Comparison of ENCODE assay signal across 8 cellular contexts in the genomic region with DNA sequence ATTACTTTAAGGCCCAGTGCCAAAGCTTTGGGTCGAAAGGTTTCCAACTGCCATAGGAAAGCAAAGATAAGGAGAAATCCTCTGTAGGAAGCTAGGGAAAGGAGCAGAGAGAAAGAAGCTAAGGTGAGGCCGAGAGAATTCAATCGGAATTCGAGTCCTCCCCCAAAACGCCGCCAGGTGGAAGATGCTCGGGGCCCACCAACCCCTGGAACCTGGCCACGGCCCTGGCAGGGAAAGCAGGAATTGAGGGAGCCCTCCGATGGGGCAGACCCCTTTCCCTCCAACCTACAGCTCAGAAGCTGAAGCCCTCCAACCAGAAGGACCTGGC. TPM values are rescaled to one million over a fixed set of nuclear protein-coding genes. Genes with fewer than 3 reads are reported as not detected.
DNase-seq lines count a peak whose midpoint lies in the region; ATAC-seq, FAIRE-seq and TF ChIP-seq lines count a peak whose summit lies in the region.

No MANE protein-coding gene starts in this region.

- H3K36me3 ChIP-seq in H7 (replicated peaks; ENCODE audit: control insufficient read depth, insufficient read depth, low read length): no peaks in the 10 kb centered on the region

- TF ChIP-seq CTCF in AG10803 (conservative IDR thresholded peaks at IDR 0.05; ENCODE audit: low read length) (peak; percentile 12; the same call in 1 of the 2 replicates), activated B cell treated with CpG ODN at 0.5 μM for 24 hours (IDR thresholded peaks at IDR 0.05) (no peak), fibroblast of villous mesenchyme (IDR thresholded peaks at IDR 0.05; ENCODE audit: insufficient read depth, low read depth, low read length) (peak; percentile 4)

- H3K9me3 Mint-ChIP-seq in activated B cell treated with CpG ODN at 0.5 μM for 24 hours: no peaks in the 10 kb centered on the region

- peaks cover 71% of the 10 kb centered on the region for H3K4me1 Mint-ChIP-seq in activated B cell treated with CpG ODN at 0.5 μM for 24 hours

- intact Hi-C loops in activated B cell treated with CpG ODN at 0.5 μM for 24 hours (cut with micrococcal nuclease): loop anchor here (1.0 to 10.0 kb wide), 5 partner anchors 47 to 1933 kb away; a partner anchor contains a TSS

- TF ChIP-seq POLR2A in H54 (IDR thresholded peaks at IDR 0.05; ENCODE audit: low read depth, low read length): no peak

- FAIRE-seq in H54 (lab: Jason Lieb, UNC): no peak

- peaks cover 14% of the 10 kb centered on the region for H3K36me3 Mint-ChIP-seq in activated B cell treated with CpG ODN at 0.5 μM for 24 hours (ENCODE audit: low read depth)

- DNase-seq in AG10803 (ENCODE audit: low read depth) (no peak), H7 (peak; percentile 83), activated B cell treated with CpG ODN at 0.5 μM for 24 hours (no peak), fibroblast of villous mesenchyme (ENCODE audit: low read depth) (no peak), skeletal muscle cell (ENCODE audit: low read depth) (no peak), H54 (ENCODE audit: insufficient read length, low spot score) (no peak), NCI-H2081 treated with DMSO at 0.1 percent for 48 hours (lab: John Stamatoyannopoulos, UW) (no peak), inferior parietal cortex (ENCODE audit: extremely low spot score) (no peak)

- peak overlapping the region; percentile 94 for H3K4me3 Mint-ChIP-seq in activated B cell treated with CpG ODN at 0.5 μM for 24 hours

- H3K4me3 ChIP-seq in AG10803 (ENCODE audit: low read length) (peak overlapping the region; percentile 92), H7 (ENCODE audit: insufficient read depth, low read depth, low read length) (peak overlapping the region; percentile 89), fibroblast of villous mesenchyme (ENCODE audit: low read depth, low read length) (peak overlapping the region; percentile 75), skeletal muscle cell (ENCODE audit: low read depth, low read length) (peak overlapping the region; percentile 93)

- H3K27ac Mint-ChIP-seq in activated B cell treated with CpG ODN at 0.5 μM for 24 hours: peak overlapping the region; percentile 91

- no peaks in the 10 kb centered on the region for H3K27me3 Mint-ChIP-seq in activated B cell treated with CpG ODN at 0.5 μM for 24 hours

- POLR2A ChIA-PET in activated B cell treated with CpG ODN at 0.5 μM for 24 hours (lab: Charles Lee): interaction anchor here (0.5 to 3.6 kb wide), 8 partner anchors 16 to 1324 kb away, joined by 3 to 37 read pairs (median 4); a partner anchor contains a TSS

- ATAC-seq in activated B cell treated with CpG ODN at 0.5 μM for 24 hours (ENCODE audit: low read depth): no peak

- CTCF ChIA-PET in activated B cell treated with CpG ODN at 0.5 μM for 24 hours (lab: Charles Lee): interaction anchor here (1.1 to 1.8 kb wide), 2 partner anchors 21 to 286 kb away, joined by 3 to 7 read pairs; a partner anchor contains a TSS

- H3K27me3 ChIP-seq in H7 (ENCODE audit: control insufficient read depth, insufficient read depth, low read length): no peaks in the 10 kb centered on the region

RNA-seq across cellular contexts. Expression of a gene that starts 0.5 kb away (rescaled TPM):
- 64.2 and 73.3 TPM in 2 replicates for total RNA-seq in H7 (2014; rRNA removed; shearing (Covaris generic))
- total RNA-seq in activated B cell treated with CpG ODN at 0.5 μM for 24 hours (39.5 and 43.0 TPM in 2 replicates), fibroblast of villous mesenchyme (82.1 and 142 TPM in 2 replicates)

RNA-seq across cellular contexts. Expression of a gene that starts 21.4 kb away (rescaled TPM):
- 9.1 and 17.7 TPM in 2 replicates for total RNA-seq in H7 (2014; rRNA removed; shearing (Covaris generic))
- total RNA-seq in activated B cell treated with CpG ODN at 0.5 μM for 24 hours (11.9 and 14.1 TPM in 2 replicates), fibroblast of villous mesenchyme (12.2 and 17.3 TPM in 2 replicates)

RNA-seq across cellular contexts. Expression of a gene that starts 47.1 kb away (rescaled TPM):
- 98.5 and 116 TPM in 2 replicates for total RNA-seq in H7 (2014; rRNA removed; shearing (Covaris generic))
- 40.6 and 43.5 TPM in 2 replicates for total RNA-seq in activated B cell treated with CpG ODN at 0.5 μM for 24 hours
- total RNA-seq in fibroblast of villous mesenchyme: 31.9 and 94.1 TPM in 2 replicates
